ENCODE assay signal across 2 cellular contexts in genomic region chr22:37141971-37142647, GRCh38.
TF ChIP-seq lines count a peak whose summit lies in the region.

No MANE protein-coding gene starts in this region.

TF ChIP-seq in HEK293, 187 proteins besides CTCF, POLR2A, EP300 and RAD21:
- TF ChIP-seq GLIS1 (tag by site-specific recombination; IDR thresholded peaks at IDR 0.05) (0 out of 2 replicates have a peak, but pooled peaks have one; percentile 15), ZSCAN16 (tag by site-specific recombination; IDR thresholded peaks at IDR 0.05) (no peak), KLF1 (tag by site-specific recombination; IDR thresholded peaks at IDR 0.05) (peak; percentile 25; the same call in 1 of the 2 replicates)

TF ChIP-seq in GM12878, 131 proteins besides CTCF, POLR2A, EP300 and RAD21:
- TF ChIP-seq SMAD1 (IDR thresholded peaks at IDR 0.05; ENCODE audit: low read depth, partially characterized antibody) (no peak), POLR2AphosphoS5 (IDR thresholded peaks at IDR 0.05; ENCODE audit: low read length) (0 out of 2 replicates have a peak, but pooled peaks have one; percentile 20)
